ENCODE assay signal across 1 cellular context in genomic region chr2:237198144-237198900, GRCh38.
TF ChIP-seq lines count a peak whose summit lies in the region.

No MANE protein-coding gene starts in this region.

TF ChIP-seq in IMR-90, 13 proteins besides CTCF, POLR2A, EP300 and RAD21:
- TF ChIP-seq FOS (IDR thresholded peaks at IDR 0.05; ENCODE audit: low read depth, low read length) (peak; percentile 80), RFX5 (IDR thresholded peaks at IDR 0.05; ENCODE audit: low read depth, low read length) (peak; percentile 64; the same call in 1 of the 2 replicates), CHD1 (IDR thresholded peaks at IDR 0.05; ENCODE audit: low read depth, low read length) (no peak)
